Comparison of ENCODE assay signal across 16 cellular contexts in genomic region chr14:101252443-101253214, GRCh38.
"Had no signal": no experiment of that assay in that cellular context is flagged by ENCODE, and none has a peak within 500 bp of the region (broad histone marks: within the 10 kb centered on the region; RNA-seq: fewer than 3 reads in every experiment).

No MANE protein-coding gene starts in this region.

- H3K27me3 ChIP-seq: adrenal gland, testis, upper lobe of left lung had no signal

- H3K36me3 ChIP-seq: adrenal gland, breast epithelium, stomach, upper lobe of left lung, WERI-Rb-1 had no signal

- ATAC-seq: naive thymus-derived CD8-positive, alpha-beta T cell; T-helper 17 cell had no signal

- FAIRE-seq: astrocyte had no signal

- DNase-seq: activated CD4-positive, alpha-beta T cell treated with anti-CD3 and anti-CD28 coated beads for 1 hour; activated CD4-positive, alpha-beta T cell treated with anti-CD3 and anti-CD28 coated beads, Interleukin-2, amount 50 U/mL, for 48 hours; activated gamma-delta T cell treated with Interleukin-2 at 50 U/mL for 16 hours; adrenal gland; effector memory CD4-positive, alpha-beta T cell; mesenchymal stem cell; stomach; T-helper 17 cell; testis; WERI-Rb-1 had no signal

- H3K36me3 Mint-ChIP-seq: activated naive CD4-positive, alpha-beta T cell treated with anti-CD3 and anti-CD28 coated beads, Interleukin-2, amount 50 U/mL, for 72 hours; naive thymus-derived CD8-positive, alpha-beta T cell had no signal

- H3K4me1 ChIP-seq: adrenal gland, breast epithelium, stomach, upper lobe of left lung had no signal

- H3K4me3 Mint-ChIP-seq: dendritic cell treated with granulocyte-macrophage colony-stimulating factor and Interleukin-4, amounts not matched to agents 40 ng/mL and 50 ng/mL, for 4 days; naive thymus-derived CD8-positive, alpha-beta T cell; T-helper 17 cell had no signal

- H3K9me3 ChIP-seq: adrenal gland, breast epithelium, stomach, testis, upper lobe of left lung had no signal

- H3K4me3 ChIP-seq: adrenal gland, breast epithelium, stomach, testis, upper lobe of left lung had no signal

- H3K27ac ChIP-seq: adrenal gland, breast epithelium, stomach, testis, upper lobe of left lung, WERI-Rb-1 had no signal

- H3K27ac Mint-ChIP-seq: dendritic cell treated with granulocyte-macrophage colony-stimulating factor and Interleukin-4, amounts not matched to agents 40 ng/mL and 50 ng/mL, for 4 days; T-helper 17 cell had no signal

- H3K9me3 Mint-ChIP-seq: activated naive CD4-positive, alpha-beta T cell treated with anti-CD3 and anti-CD28 coated beads, Interleukin-2, amount 50 U/mL, for 72 hours; dendritic cell treated with granulocyte-macrophage colony-stimulating factor and Interleukin-4, amounts not matched to agents 40 ng/mL and 50 ng/mL, for 4 days had no signal
